Comparison of ENCODE assay signal across 18 cellular contexts in the genomic region with DNA sequence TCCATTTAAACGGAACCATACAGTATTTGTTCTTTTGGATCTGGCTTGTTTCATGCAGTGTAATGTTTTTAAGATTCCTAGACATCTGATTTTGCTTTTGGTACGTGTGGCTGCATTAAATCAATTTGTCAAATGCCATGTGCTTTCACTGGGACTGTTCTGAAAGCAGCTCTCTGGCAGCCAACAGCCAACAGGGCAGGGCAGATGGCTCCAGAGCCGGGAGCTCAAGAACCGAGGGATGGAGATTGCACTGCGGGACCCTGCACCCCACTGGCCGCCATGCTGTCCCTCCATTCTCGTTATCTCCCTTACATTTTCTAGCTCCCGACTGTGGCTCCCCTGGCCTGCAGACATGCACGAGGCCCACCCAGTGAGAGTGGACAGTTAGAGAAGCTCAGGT. TPM values are rescaled to one million over a fixed set of nuclear protein-coding genes. Genes with fewer than 3 reads are reported as not detected.
DNase-seq lines count a peak whose midpoint lies in the region; ATAC-seq and TF ChIP-seq lines count a peak whose summit lies in the region.
"Had no signal": no experiment of that assay in that cellular context is flagged by ENCODE, and none has a peak within 500 bp of the region (broad histone marks: within the 10 kb centered on the region; RNA-seq: fewer than 3 reads in every experiment).

No MANE protein-coding gene starts in this region.

- POLR2A ChIA-PET in SK-N-SH (lab: Yijun Ruan, JAX) = no interaction called here

- no peaks in the 10 kb centered on the region for H3K27me3 ChIP-seq in SK-N-SH (ENCODE audit: insufficient read depth)
- H3K27me3 ChIP-seq in neuronal stem cell (ENCODE audit: control insufficient read depth in 3 of 3, insufficient read depth in 3 of 3, low read depth in 1 of 3, low read length in 3 of 3) = peaks cover 0 to 2% (median 0%) of the 10 kb centered on the region in 3 experiments

- H3K79me2 ChIP-seq in SK-N-SH (ENCODE audit: insufficient read depth) = no peaks in the 10 kb centered on the region

- H2BK15ac ChIP-seq in neuronal stem cell (ENCODE audit: low read length) = no peak overlapping the region

- H3K4me3 ChIP-seq in SK-N-SH (ENCODE audit: low read depth in 2 of 2, low read length in 1 of 2) (no peak overlapping the region), neuronal stem cell (ENCODE audit: low read length in 2 of 2) (no peak overlapping the region)
- H3K4me3 ChIP-seq: A549, GM23338, HAP-1 had no signal

- TF ChIP-seq CTCF in SK-N-SH (IDR thresholded peaks at IDR 0.05) = no peak

- peak overlapping the region; percentile 88 for H2AK5ac ChIP-seq in neuronal stem cell (ENCODE audit: low read depth, low read length)

- H3K4me2 ChIP-seq in SK-N-SH (no peak overlapping the region), neuronal stem cell (ENCODE audit: insufficient read depth, low read length, poor library complexity, severe bottlenecking) (no peak overlapping the region)
- H3K4me2 ChIP-seq: A549, GM23338 had no signal

- H4K20me1 ChIP-seq in SK-N-SH (ENCODE audit: insufficient read depth) = no peaks in the 10 kb centered on the region

- no peak overlapping the region for H2BK12ac ChIP-seq in neuronal stem cell (ENCODE audit: low read length)

- no peaks in the 10 kb centered on the region for H3K9me3 ChIP-seq in SK-N-SH
- H3K9me3 ChIP-seq in neuronal stem cell (replicated peaks in 1 of 2; ENCODE audit: control insufficient read depth in 2 of 2, insufficient read depth in 1 of 2, low read depth in 1 of 2, low read length in 2 of 2) = no peaks in the 10 kb centered on the region
- H3K9me3 ChIP-seq: A549, HAP-1 had no signal

- H4K8ac ChIP-seq in neuronal stem cell (ENCODE audit: low read depth, low read length) = no peak overlapping the region

- H2AFZ ChIP-seq in SK-N-SH (ENCODE audit: low read depth) = no peak overlapping the region
- H2AFZ ChIP-seq in neuronal stem cell (ENCODE audit: low read length) = no peak overlapping the region
- H2AFZ ChIP-seq: GM23338 had no signal

- TF ChIP-seq RAD21 in SK-N-SH (IDR thresholded peaks at IDR 0.05; ENCODE audit: low read length) = no peak

- no peaks in the 10 kb centered on the region for H3K9me2 ChIP-seq in SK-N-SH

- H2BK5ac ChIP-seq in neuronal stem cell (ENCODE audit: low read length) = no peak overlapping the region

- no peaks in the 10 kb centered on the region for H3F3A ChIP-seq in SK-N-SH (replicated peaks; ENCODE audit: insufficient read depth)

- CTCF ChIA-PET in SK-N-SH (lab: Yijun Ruan, JAX) = interaction anchor here (0.8 to 4.4 kb wide), 9 partner anchors 8 to 273 kb away, joined by 3 to 21 read pairs (median 4); no protein-coding TSS in a partner anchor

- H2BK120ac ChIP-seq in neuronal stem cell (ENCODE audit: low read depth, low read length) = no peak overlapping the region

- H3K4me1 ChIP-seq in SK-N-SH (ENCODE audit: control insufficient read depth in 1 of 2, insufficient read depth in 2 of 2, low read depth in 1 of 2, low read length in 1 of 2) (peaks cover 0 to 8% of the 10 kb centered on the region in 2 experiments; a peak in 1 of 4 replicates), neuronal stem cell (ENCODE audit: control insufficient read depth in 2 of 2, insufficient read depth in 1 of 2, low read depth in 1 of 2, low read length in 2 of 2) (peaks cover 0 to 2% of the 10 kb centered on the region in 2 donors)
- H3K4me1 ChIP-seq: A549, HAP-1 had no signal

- TF ChIP-seq EP300 in SK-N-SH (IDR thresholded peaks at IDR 0.05; ENCODE audit: borderline replicate concordance in 1 of 2, low read depth in 1 of 2, low read length in 1 of 2) = no peak

- DNase-seq in SK-N-SH (peak; percentile 56), cerebellar cortex (ENCODE audit: low spot score) (peak; percentile 63), neuronal stem cell (ENCODE audit: low spot score) (no peak), ACHN (no peak)
- DNase-seq: 8988T; Calu3; CD4-positive, alpha-beta memory T cell; COR-L47; DMS79; EL; GF-D8; HFFc6 had no signal

- no peak overlapping the region for H3K9ac ChIP-seq in SK-N-SH
- H3K9ac ChIP-seq in neuronal stem cell (ENCODE audit: low read depth, low read length, poor library complexity) = no peak overlapping the region

- no peak overlapping the region for H4K91ac ChIP-seq in neuronal stem cell (ENCODE audit: low read depth, low read length, poor library complexity)

- no peak overlapping the region for H3K27ac ChIP-seq in SK-N-SH (ENCODE audit: low read depth in 2 of 2, low read length in 1 of 2)
- no peak overlapping the region for H3K27ac ChIP-seq in neuronal stem cell (replicated peaks; ENCODE audit: low read length)
- H3K27ac ChIP-seq: A549 had no signal

- H3K18ac ChIP-seq in neuronal stem cell (ENCODE audit: low read length) = no peak overlapping the region

- in situ Hi-C loops in ACHN (cut with HindIII; ENCODE audit: low pct_ligation_motif_present, low pct_unique_long_range_greater_than_20kb, low sequenced_read_pairs) = no loop called here

- 54% methylated on average over 9 of the region's 9 CpGs for WGBS in SK-N-SH (ENCODE audit: low lambda C conversion rate)
- WGBS in neuronal stem cell (ENCODE audit: extremely low coverage in 2 of 2, insufficient read length in 2 of 2, insufficient replicate concordance in 1 of 2), 2 donors = no CpG with 5 or more reads among the region's 9 CpGs

- ATAC-seq in SK-N-SH treated with all-trans-retinoic acid at 6 μM for 48 hours (no peak), HG02610 (IDR thresholded peaks at IDR 0.05; ENCODE audit: unreplicated experiment) (no peak), GM19035 (IDR thresholded peaks at IDR 0.05; ENCODE audit: unreplicated experiment) (no peak)
- ATAC-seq: A549, GM23338 had no signal

- H3K36me3 ChIP-seq in SK-N-SH (replicated peaks in 1 of 2; ENCODE audit: control insufficient read depth in 1 of 2, insufficient read depth in 2 of 2, low read length in 1 of 2) (no peaks in the 10 kb centered on the region), neuronal stem cell (replicated peaks in 1 of 2; ENCODE audit: control insufficient read depth in 2 of 2, insufficient read depth in 2 of 2, low read length in 2 of 2) (no peaks in the 10 kb centered on the region)
- H3K36me3 ChIP-seq: HAP-1 had no signal

- H3K23ac ChIP-seq in neuronal stem cell (ENCODE audit: low read depth, low read length, poor library complexity) = peak overlapping the region; percentile 83

- H3K14ac ChIP-seq in neuronal stem cell (ENCODE audit: low read length) = no peak overlapping the region

- H3K79me1 ChIP-seq in neuronal stem cell (ENCODE audit: low read depth, low read length) = peaks cover 3% of the 10 kb centered on the region

- H3K4ac ChIP-seq in neuronal stem cell (ENCODE audit: low read length) = no peak overlapping the region

TF ChIP-seq in SK-N-SH, 30 proteins besides CTCF, POLR2A, EP300 and RAD21:
- TF ChIP-seq, protein P1, sequence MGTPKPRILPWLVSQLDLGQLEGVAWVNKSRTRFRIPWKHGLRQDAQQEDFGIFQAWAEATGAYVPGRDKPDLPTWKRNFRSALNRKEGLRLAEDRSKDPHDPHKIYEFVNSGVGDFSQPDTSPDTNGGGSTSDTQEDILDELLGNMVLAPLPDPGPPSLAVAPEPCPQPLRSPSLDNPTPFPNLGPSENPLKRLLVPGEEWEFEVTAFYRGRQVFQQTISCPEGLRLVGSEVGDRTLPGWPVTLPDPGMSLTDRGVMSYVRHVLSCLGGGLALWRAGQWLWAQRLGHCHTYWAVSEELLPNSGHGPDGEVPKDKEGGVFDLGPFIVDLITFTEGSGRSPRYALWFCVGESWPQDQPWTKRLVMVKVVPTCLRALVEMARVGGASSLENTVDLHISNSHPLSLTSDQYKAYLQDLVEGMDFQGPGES (IDR thresholded peaks at IDR 0.05; ENCODE audit: low read depth, low read length) = no peak
- TF ChIP-seq MXI1 (IDR thresholded peaks at IDR 0.05; ENCODE audit: low read depth, low read length) (peak; percentile 24; the same call in 1 of the 2 replicates), FOSL2 (IDR thresholded peaks at IDR 0.05; ENCODE audit: borderline replicate concordance, low read depth) (no peak), RXRA (IDR thresholded peaks at IDR 0.05; ENCODE audit: borderline replicate concordance, low read depth) (no peak), RCOR1 (IDR thresholded peaks at IDR 0.05; ENCODE audit: low read length) (peak; percentile 40; the same call in 1 of the 2 replicates), POLR2AphosphoS5 (IDR thresholded peaks at IDR 0.05; ENCODE audit: low read depth, low read length) (no peak)

TF ChIP-seq in SK-N-SH treated with all-trans-retinoic acid at 6 μM for 48 hours, 23 proteins besides CTCF, POLR2A, EP300 and RAD21 (continues in another document):
- TF ChIP-seq RARB (CRISPR knock-in tag; IDR thresholded peaks at IDR 0.05) (no peak), ZNF8 (CRISPR knock-in tag; IDR thresholded peaks at IDR 0.05) (no peak), TCF4 (CRISPR knock-in tag; IDR thresholded peaks at IDR 0.05; ENCODE audit: borderline replicate concordance) (no peak), ESRRG (CRISPR knock-in tag; IDR thresholded peaks at IDR 0.05) (no peak), ARNTL (CRISPR knock-in tag; IDR thresholded peaks at IDR 0.05; ENCODE audit: borderline replicate concordance, low read depth) (no peak)
- TF ChIP-seq, protein P2, sequence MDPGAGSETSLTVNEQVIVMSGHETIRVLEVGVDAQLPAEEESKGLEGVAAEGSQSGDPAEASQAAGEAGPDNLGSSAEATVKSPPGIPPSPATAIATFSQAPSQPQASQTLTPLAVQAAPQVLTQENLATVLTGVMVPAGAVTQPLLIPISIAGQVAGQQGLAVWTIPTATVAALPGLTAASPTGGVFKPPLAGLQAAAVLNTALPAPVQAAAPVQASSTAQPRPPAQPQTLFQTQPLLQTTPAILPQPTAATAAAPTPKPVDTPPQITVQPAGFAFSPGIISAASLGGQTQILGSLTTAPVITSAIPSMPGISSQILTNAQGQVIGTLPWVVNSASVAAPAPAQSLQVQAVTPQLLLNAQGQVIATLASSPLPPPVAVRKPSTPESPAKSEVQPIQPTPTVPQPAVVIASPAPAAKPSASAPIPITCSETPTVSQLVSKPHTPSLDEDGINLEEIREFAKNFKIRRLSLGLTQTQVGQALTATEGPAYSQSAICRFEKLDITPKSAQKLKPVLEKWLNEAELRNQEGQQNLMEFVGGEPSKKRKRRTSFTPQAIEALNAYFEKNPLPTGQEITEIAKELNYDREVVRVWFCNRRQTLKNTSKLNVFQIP (CRISPR knock-in tag; IDR thresholded peaks at IDR 0.05; ENCODE audit: borderline replicate concordance, low read depth) = no peak

RNA-seq across cellular contexts. Expression of a gene that starts 33.4 kb away (rescaled TPM):
- 0.26 and 0.50 TPM in 2 replicates for polyA plus RNA-seq in SK-N-SH (2012; rRNA removed)
- 0.28 and 0.45 TPM in 2 replicates for polyA plus RNA-seq in SK-N-SH (2012; cell fraction: cytosol; rRNA removed)
- 0.24 and 0.38 TPM in 2 replicates for polyA plus RNA-seq in SK-N-SH (2012; cell fraction: nucleus; rRNA removed)
- polyA plus RNA-seq in neuronal stem cell (2013, experiment 1 of 2) = 90.6 TPM
- 91.1 TPM for polyA plus RNA-seq in neuronal stem cell (2013, experiment 2 of 2)
- polyA plus RNA-seq: CD4-positive, alpha-beta memory T cell had no signal

RNA-seq across cellular contexts. Expression of a gene that starts 54.0 kb away (rescaled TPM):
- 0.06 and 0.07 TPM in 2 replicates for polyA plus RNA-seq in SK-N-SH (2012; rRNA removed)
- 0.01 and 0.08 TPM in 2 replicates for polyA plus RNA-seq in SK-N-SH (2012; cell fraction: cytosol; rRNA removed)
- 0.07 and 0.23 TPM in 2 replicates for polyA plus RNA-seq in SK-N-SH (2012; cell fraction: nucleus; rRNA removed)
- 0.03 TPM for polyA plus RNA-seq in neuronal stem cell (2013, experiment 1 of 2)
- 0.07 TPM for polyA plus RNA-seq in neuronal stem cell (2013, experiment 2 of 2)
- polyA plus RNA-seq: CD4-positive, alpha-beta memory T cell had no signal

Comparison
In these comparisons a context has a peak if more than half of its experiments do, and no peak if none do; other contexts are left out.
1. DNase-seq: peak in SK-N-SH (single experiment) and cerebellar cortex (single experiment); none in neuronal stem cell (single experiment) and ACHN (single experiment).